Comparison of ENCODE assay signal across 10 cellular contexts in the genomic region with DNA sequence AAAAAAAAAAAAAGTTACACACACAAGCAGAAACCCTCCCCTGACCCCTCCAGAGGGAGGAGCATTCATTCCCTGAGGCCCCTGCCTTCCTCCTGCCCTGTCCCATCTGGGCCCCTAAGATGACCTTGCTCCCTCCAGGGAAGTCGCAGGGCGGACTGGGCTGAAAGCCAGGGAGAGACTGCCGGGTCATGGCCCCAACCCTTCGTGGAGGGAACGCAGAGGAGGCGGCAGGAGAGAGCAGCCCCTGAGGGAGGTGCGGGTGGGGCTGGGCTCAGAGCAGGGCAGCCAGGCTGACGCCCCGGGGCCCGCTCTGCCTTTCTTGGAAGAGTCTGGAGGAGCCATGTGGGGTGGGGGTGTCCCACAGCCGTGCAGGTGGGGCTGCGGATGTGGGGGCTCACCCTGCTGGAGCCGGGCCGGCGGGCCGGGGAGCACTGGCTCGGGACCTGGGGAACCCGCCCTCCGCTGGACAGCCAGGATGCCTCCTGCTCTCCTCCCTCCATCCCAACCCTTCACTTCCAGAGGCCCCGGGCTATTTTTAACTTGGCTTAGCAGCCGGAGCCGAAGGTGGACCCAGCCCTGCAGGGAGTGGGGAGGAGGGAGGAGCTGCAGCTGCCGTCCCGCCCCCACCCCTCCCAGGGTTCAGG. TPM values are rescaled to one million over a fixed set of nuclear protein-coding genes. Genes with fewer than 3 reads are reported as not detected.
A peak's percentile ranks its signal among the peaks of the same experiment; 100 is the strongest.
DNase-seq lines count a peak whose midpoint lies in the region; ATAC-seq and TF ChIP-seq lines count a peak whose summit lies in the region.
"Had no signal": no experiment of that assay in that cellular context is flagged by ENCODE, and none has a peak within 500 bp of the region (broad histone marks: within the 10 kb centered on the region; RNA-seq: fewer than 3 reads in every experiment).

No MANE protein-coding gene starts in this region.

- H3K36me3 Mint-ChIP-seq in natural killer cell treated with Interleukin-12 subunit alpha and Interleukin-12 subunit beta and Interleukin-15 and Interleukin-18, amount 100 ng/mL, for 72 hours = no peaks in the 10 kb centered on the region

- H3K9ac ChIP-seq in SK-N-MC (ENCODE audit: insufficient read length) = no peak overlapping the region

- ATAC-seq in left ventricle myocardium superior (peak; percentile 90), gastrocnemius medialis (peak; percentile 63 to 74), GM21825 (IDR thresholded peaks at IDR 0.05; ENCODE audit: unreplicated experiment) (no peak)
- ATAC-seq in natural killer cell treated with Interleukin-12 subunit alpha and Interleukin-12 subunit beta and Interleukin-15 and Interleukin-18, amount 100 ng/mL, for 72 hours = no peak

- no peaks in the 10 kb centered on the region for H3K9me3 Mint-ChIP-seq in natural killer cell treated with Interleukin-12 subunit alpha and Interleukin-12 subunit beta and Interleukin-15 and Interleukin-18, amount 100 ng/mL, for 72 hours

- no peaks in the 10 kb centered on the region for H3K36me3 ChIP-seq in H7 (replicated peaks; ENCODE audit: control insufficient read depth, insufficient read depth, low read length)
- no peaks in the 10 kb centered on the region for H3K36me3 ChIP-seq in SK-N-MC (ENCODE audit: insufficient read depth, low read length)
- H3K36me3 ChIP-seq in gastrocnemius medialis = no peaks in the 10 kb centered on the region

- H3K27ac ChIP-seq in SK-N-MC (no peak overlapping the region), gastrocnemius medialis (peak overlapping the region; percentile 81 to 92 (median 86))

- peak in 1 of 5 experiments; percentile 11 for TF ChIP-seq CTCF in gastrocnemius medialis (IDR thresholded peaks at IDR 0.05 in 4 of 5, conservative IDR thresholded peaks at IDR 0.05 in 1 of 5)

- DNase-seq in H7 (peak; percentile 94), SK-N-MC (ENCODE audit: low read depth, low spot score) (no peak), left ventricle myocardium superior (peak; percentile 85), gastrocnemius medialis (peak in 1 of 2 donors; percentile 64), DMS153 (lab: John Stamatoyannopoulos, UW) (no peak), foreskin melanocyte (no peak)
- no peak for DNase-seq in natural killer cell treated with Interleukin-12 subunit alpha and Interleukin-12 subunit beta and Interleukin-15 and Interleukin-18, amount 100 ng/mL, for 72 hours (ENCODE audit: low spot score)
- DNase-seq: activated gamma-delta T cell had no signal

- in situ Hi-C loops in gastrocnemius medialis (cut with MboI; ENCODE audit: low sequenced_read_pairs in 4 of 4) = no loop called here

- H3K27ac Mint-ChIP-seq in natural killer cell treated with Interleukin-12 subunit alpha and Interleukin-12 subunit beta and Interleukin-15 and Interleukin-18, amount 100 ng/mL, for 72 hours = no peak overlapping the region

- H3K9me3 ChIP-seq in SK-N-MC (ENCODE audit: low read depth, low read length) (no peaks in the 10 kb centered on the region), gastrocnemius medialis (no peaks in the 10 kb centered on the region)

- no peak for TF ChIP-seq POLR2A in gastrocnemius medialis (IDR thresholded peaks at IDR 0.05)

- intact Hi-C loops in left ventricle myocardium superior (cut with micrococcal nuclease) = no loop called here
- intact Hi-C loops in gastrocnemius medialis (cut with DNase I; ENCODE audit: low total_unique reads) = no loop called here

- peaks cover 25 to 26% of the 10 kb centered on the region in 2 donors for H3K4me1 ChIP-seq in gastrocnemius medialis

- H3K27me3 ChIP-seq in H7 (ENCODE audit: control insufficient read depth, insufficient read depth, low read length) (no peaks in the 10 kb centered on the region), gastrocnemius medialis (no peaks in the 10 kb centered on the region)

- H3K27me3 Mint-ChIP-seq in natural killer cell treated with Interleukin-12 subunit alpha and Interleukin-12 subunit beta and Interleukin-15 and Interleukin-18, amount 100 ng/mL, for 72 hours = peaks cover 15 to 19% of the 10 kb centered on the region in 2 donors

- peaks cover 4 to 8% of the 10 kb centered on the region in 2 donors for H3K4me1 Mint-ChIP-seq in natural killer cell treated with Interleukin-12 subunit alpha and Interleukin-12 subunit beta and Interleukin-15 and Interleukin-18, amount 100 ng/mL, for 72 hours (ENCODE audit: low read depth in 2 of 2)

- no peak overlapping the region for H3K4me3 Mint-ChIP-seq in natural killer cell treated with Interleukin-12 subunit alpha and Interleukin-12 subunit beta and Interleukin-15 and Interleukin-18, amount 100 ng/mL, for 72 hours

- H3K4me3 ChIP-seq in H7 (ENCODE audit: insufficient read depth, low read depth, low read length) (peak overlapping the region; percentile 45), SK-N-MC (peak overlapping the region; percentile 52), gastrocnemius medialis (peak overlapping the region in 3 of 4 donors; percentile 21 to 42 (median 25))

RNA-seq across cellular contexts. Expression of a gene that starts 15.0 kb away (rescaled TPM):
- not detected in 2 replicates for total RNA-seq in H7 (2014; rRNA removed; shearing (Covaris generic))
- not detected for total RNA-seq in left ventricle myocardium superior
- total RNA-seq in gastrocnemius medialis = not detected
- total RNA-seq in natural killer cell treated with Interleukin-12 subunit alpha and Interleukin-12 subunit beta and Interleukin-15 and Interleukin-18, amount 100 ng/mL, for 72 hours = not detected
- total RNA-seq: lung microvascular endothelial cell had no signal

RNA-seq across cellular contexts. Expression of a gene that starts 15.2 kb away (rescaled TPM):
- total RNA-seq in H7 (2014; rRNA removed; shearing (Covaris generic)) = 13.5 and 20.0 TPM in 2 replicates
- total RNA-seq in left ventricle myocardium superior (13.1 TPM), gastrocnemius medialis (1 to 10 TPM; 4.3 to 7.1 (median 5.6) TPM)
- total RNA-seq in natural killer cell treated with Interleukin-12 subunit alpha and Interleukin-12 subunit beta and Interleukin-15 and Interleukin-18, amount 100 ng/mL, for 72 hours = 1 to 10 TPM in 1 of 2 donors, under 1 TPM in 1; 0.25 to 1.2 TPM

RNA-seq across cellular contexts. Expression of a gene that starts 18.8 kb away (rescaled TPM):
- total RNA-seq in H7 (2014; rRNA removed; shearing (Covaris generic)) = 76.0 and 79.3 TPM in 2 replicates
- 78.0 TPM for total RNA-seq in left ventricle myocardium superior
- 10 to 100 TPM; 57.7 to 92.4 (median 59.8) TPM for total RNA-seq in gastrocnemius medialis
- 10 to 100 TPM; 48.8 to 60.0 TPM for total RNA-seq in natural killer cell treated with Interleukin-12 subunit alpha and Interleukin-12 subunit beta and Interleukin-15 and Interleukin-18, amount 100 ng/mL, for 72 hours

RNA-seq across cellular contexts. Expression of a gene that starts 48.7 kb away (rescaled TPM):
- total RNA-seq in H7 (2014; rRNA removed; shearing (Covaris generic)) = 29.2 and 30.8 TPM in 2 replicates
- total RNA-seq in left ventricle myocardium superior (47.3 TPM), gastrocnemius medialis (10 to 100 TPM; 18.5 to 26.4 (median 22.5) TPM)
- 10 to 100 TPM; 67.6 to 89.1 TPM for total RNA-seq in natural killer cell treated with Interleukin-12 subunit alpha and Interleukin-12 subunit beta and Interleukin-15 and Interleukin-18, amount 100 ng/mL, for 72 hours

Comparison
In these comparisons a context has a peak if more than half of its experiments do, and no peak if none do; other contexts are left out.
1. DNase-seq: peak in H7 (single experiment) and left ventricle myocardium superior (single experiment); none in SK-N-MC (single experiment), DMS153 (single experiment), foreskin melanocyte (single experiment) and natural killer cell treated with Interleukin-12 subunit alpha and Interleukin-12 subunit beta and Interleukin-15 and Interleukin-18, amount 100 ng/mL, for 72 hours (single experiment).
2. ATAC-seq: peak in left ventricle myocardium superior (single experiment) and gastrocnemius medialis (2 of 2); none in GM21825 (single experiment) and natural killer cell treated with Interleukin-12 subunit alpha and Interleukin-12 subunit beta and Interleukin-15 and Interleukin-18, amount 100 ng/mL, for 72 hours (0 of 2).
3. Peak in every context shown above with its lines, with median percentiles within 50 percentile points of each other: H3K4me3 ChIP-seq.